ENCODE assay signal across 8 cellular contexts in genomic region chr19:7069042-7069903, GRCh38.
DNase-seq lines count a peak whose midpoint lies in the region; ATAC-seq and TF ChIP-seq lines count a peak whose summit lies in the region.

Gene ZNF557 (plus strand): TSS chr19:7069703. CDS start chr19:7075075, 5,372 bp downstream.

- ATAC-seq in GM21526 (IDR thresholded peaks at IDR 0.05; ENCODE audit: low FRiP score, unreplicated experiment), result peak; percentile 85

- H3K4me3 ChIP-seq in OCI-LY3 (ENCODE audit: low read length), result peak within 1 kb of the TSS; percentile 93

- peak within 1 kb of the TSS; percentile 86 for H3K9ac ChIP-seq in OCI-LY3 (ENCODE audit: low read length)

- DNase-seq in DMS 273 (lab: John Stamatoyannopoulos, UW; ENCODE audit: unreplicated experiment), result peak; percentile 98
- peak; percentile 78 for DNase-seq in HuH-7.5 (ENCODE audit: low spot score)
- DNase-seq in activated T-cell treated with anti-CD3 and anti-CD28 coated beads for 1 hour (ENCODE audit: low read depth), result peak; percentile 98
- DNase-seq in epidermal melanocyte (ENCODE audit: insufficient read length, low spot score), result peak; percentile 80
- DNase-seq in middle frontal gyrus (ENCODE audit: extremely low spot score, low spot score), result peak; percentile 86
- peak; percentile 97 to 99 for DNase-seq in stimulated activated CD8-positive, alpha-beta memory T cell treated with anti-CD3 and anti-CD28 coated beads, Interleukin-2, amount 100 ng/mL, for 1 hour (ENCODE audit: low read depth in 2 of 2)

- peak within 1 kb of the TSS; percentile 99 for H2AFZ ChIP-seq in OCI-LY3 (ENCODE audit: low read depth, low read length)

- H3K36me3 ChIP-seq in OCI-LY3 (replicated peaks; ENCODE audit: low read depth, low read length), result peaks cover 27% of the 10 kb centered on the region

- no peaks in the 10 kb centered on the region for H3K9me3 ChIP-seq in OCI-LY3 (ENCODE audit: insufficient read depth, low read length)

- H3K27ac ChIP-seq in OCI-LY3 (ENCODE audit: low read length), result peak within 1 kb of the TSS; percentile 65

- H3K79me2 ChIP-seq in OCI-LY3 (ENCODE audit: low read length), result peaks cover 19% of the 10 kb centered on the region

- peaks cover 8% of the 10 kb centered on the region for H3K4me1 ChIP-seq in OCI-LY3 (ENCODE audit: low read length)

- H3K4me2 ChIP-seq in OCI-LY3 (ENCODE audit: low read length), result peak within 1 kb of the TSS; percentile 90

- no peaks in the 10 kb centered on the region for H4K20me1 ChIP-seq in OCI-LY3 (ENCODE audit: insufficient read depth, low read length)

- no peaks in the 10 kb centered on the region for H3K27me3 ChIP-seq in OCI-LY3 (ENCODE audit: low read depth, low read length)

- no peak for TF ChIP-seq CTCF in OCI-LY3 (IDR thresholded peaks at IDR 0.05; ENCODE audit: low read depth, low read length)

Comparison
In these comparisons a context has a peak if more than half of its experiments do, and no peak if none do; other contexts are left out.
1. Peak in every context shown above with its lines: DNase-seq, ATAC-seq, H3K4me3 ChIP-seq and H3K27ac ChIP-seq.